ENCODE assay signal across 1 cellular context in the genomic region with DNA sequence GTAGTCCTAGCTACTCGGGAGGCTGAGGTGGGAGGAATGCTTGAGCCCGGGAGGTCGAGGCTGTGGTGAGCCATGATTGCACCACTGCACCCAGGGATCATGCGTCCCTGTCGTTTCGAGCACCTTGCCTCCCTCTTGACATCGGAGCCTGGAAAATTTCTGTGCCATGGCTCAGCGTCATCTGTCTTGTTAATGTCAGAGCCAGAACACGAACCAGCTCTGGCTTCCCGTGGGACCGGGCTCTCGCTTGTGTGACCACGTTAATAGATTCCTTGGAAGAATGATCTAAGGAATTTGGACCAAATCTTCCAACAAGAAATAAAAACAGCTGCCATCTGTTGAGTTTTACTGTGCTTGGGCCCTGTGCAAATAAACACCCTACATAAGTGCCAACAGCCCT.
TF ChIP-seq lines count a peak whose summit lies in the region.

No MANE protein-coding gene starts in this region.

TF ChIP-seq in GM23338, 12 proteins besides CTCF, POLR2A, EP300 and RAD21 (continued from another document):
- TF ChIP-seq, protein P1, sequence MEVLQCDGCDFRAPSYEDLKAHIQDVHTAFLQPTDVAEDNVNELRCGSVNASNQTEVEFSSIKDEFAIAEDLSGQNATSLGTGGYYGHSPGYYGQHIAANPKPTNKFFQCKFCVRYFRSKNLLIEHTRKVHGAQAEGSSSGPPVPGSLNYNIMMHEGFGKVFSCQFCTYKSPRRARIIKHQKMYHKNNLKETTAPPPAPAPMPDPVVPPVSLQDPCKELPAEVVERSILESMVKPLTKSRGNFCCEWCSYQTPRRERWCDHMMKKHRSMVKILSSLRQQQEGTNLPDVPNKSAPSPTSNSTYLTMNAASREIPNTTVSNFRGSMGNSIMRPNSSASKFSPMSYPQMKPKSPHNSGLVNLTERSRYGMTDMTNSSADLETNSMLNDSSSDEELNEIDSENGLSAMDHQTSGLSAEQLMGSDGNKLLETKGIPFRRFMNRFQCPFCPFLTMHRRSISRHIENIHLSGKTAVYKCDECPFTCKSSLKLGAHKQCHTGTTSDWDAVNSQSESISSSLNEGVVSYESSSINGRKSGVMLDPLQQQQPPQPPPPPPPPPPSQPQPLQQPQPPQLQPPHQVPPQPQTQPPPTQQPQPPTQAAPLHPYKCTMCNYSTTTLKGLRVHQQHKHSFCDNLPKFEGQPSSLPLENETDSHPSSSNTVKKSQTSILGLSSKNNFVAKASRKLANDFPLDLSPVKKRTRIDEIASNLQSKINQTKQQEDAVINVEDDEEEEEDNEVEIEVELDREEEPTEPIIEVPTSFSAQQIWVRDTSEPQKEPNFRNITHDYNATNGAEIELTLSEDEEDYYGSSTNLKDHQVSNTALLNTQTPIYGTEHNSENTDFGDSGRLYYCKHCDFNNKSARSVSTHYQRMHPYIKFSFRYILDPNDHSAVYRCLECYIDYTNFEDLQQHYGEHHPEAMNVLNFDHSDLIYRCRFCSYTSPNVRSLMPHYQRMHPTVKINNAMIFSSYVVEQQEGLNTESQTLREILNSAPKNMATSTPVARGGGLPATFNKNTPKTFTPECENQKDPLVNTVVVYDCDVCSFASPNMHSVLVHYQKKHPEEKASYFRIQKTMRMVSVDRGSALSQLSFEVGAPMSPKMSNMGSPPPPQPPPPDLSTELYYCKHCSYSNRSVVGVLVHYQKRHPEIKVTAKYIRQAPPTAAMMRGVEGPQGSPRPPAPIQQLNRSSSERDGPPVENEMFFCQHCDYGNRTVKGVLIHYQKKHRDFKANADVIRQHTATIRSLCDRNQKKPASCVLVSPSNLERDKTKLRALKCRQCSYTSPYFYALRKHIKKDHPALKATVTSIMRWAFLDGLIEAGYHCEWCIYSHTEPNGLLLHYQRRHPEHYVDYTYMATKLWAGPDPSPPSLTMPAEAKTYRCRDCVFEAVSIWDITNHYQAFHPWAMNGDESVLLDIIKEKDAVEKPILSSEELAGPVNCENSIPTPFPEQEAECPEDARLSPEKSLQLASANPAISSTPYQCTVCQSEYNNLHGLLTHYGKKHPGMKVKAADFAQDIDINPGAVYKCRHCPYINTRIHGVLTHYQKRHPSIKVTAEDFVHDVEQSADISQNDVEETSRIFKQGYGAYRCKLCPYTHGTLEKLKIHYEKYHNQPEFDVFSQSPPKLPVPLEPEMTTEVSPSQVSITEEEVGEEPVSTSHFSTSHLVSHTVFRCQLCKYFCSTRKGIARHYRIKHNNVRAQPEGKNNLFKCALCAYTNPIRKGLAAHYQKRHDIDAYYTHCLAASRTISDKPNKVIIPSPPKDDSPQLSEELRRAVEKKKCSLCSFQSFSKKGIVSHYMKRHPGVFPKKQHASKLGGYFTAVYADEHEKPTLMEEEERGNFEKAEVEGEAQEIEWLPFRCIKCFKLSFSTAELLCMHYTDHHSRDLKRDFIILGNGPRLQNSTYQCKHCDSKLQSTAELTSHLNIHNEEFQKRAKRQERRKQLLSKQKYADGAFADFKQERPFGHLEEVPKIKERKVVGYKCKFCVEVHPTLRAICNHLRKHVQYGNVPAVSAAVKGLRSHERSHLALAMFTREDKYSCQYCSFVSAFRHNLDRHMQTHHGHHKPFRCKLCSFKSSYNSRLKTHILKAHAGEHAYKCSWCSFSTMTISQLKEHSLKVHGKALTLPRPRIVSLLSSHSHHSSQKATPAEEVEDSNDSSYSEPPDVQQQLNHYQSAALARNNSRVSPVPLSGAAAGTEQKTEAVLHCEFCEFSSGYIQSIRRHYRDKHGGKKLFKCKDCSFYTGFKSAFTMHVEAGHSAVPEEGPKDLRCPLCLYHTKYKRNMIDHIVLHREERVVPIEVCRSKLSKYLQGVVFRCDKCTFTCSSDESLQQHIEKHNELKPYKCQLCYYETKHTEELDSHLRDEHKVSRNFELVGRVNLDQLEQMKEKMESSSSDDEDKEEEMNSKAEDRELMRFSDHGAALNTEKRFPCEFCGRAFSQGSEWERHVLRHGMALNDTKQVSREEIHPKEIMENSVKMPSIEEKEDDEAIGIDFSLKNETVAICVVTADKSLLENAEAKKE (CRISPR knock-in tag; IDR thresholded peaks at IDR 0.05) = no peak
- TF ChIP-seq, protein P2, sequence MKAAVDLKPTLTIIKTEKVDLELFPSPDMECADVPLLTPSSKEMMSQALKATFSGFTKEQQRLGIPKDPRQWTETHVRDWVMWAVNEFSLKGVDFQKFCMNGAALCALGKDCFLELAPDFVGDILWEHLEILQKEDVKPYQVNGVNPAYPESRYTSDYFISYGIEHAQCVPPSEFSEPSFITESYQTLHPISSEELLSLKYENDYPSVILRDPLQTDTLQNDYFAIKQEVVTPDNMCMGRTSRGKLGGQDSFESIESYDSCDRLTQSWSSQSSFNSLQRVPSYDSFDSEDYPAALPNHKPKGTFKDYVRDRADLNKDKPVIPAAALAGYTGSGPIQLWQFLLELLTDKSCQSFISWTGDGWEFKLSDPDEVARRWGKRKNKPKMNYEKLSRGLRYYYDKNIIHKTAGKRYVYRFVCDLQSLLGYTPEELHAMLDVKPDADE (IDR thresholded peaks at IDR 0.05) = no peak
- TF ChIP-seq NANOG (IDR thresholded peaks at IDR 0.05; ENCODE audit: borderline replicate concordance) = no peak
- no peak for TF ChIP-seq STAT1 (IDR thresholded peaks at IDR 0.05; ENCODE audit: unreplicated experiment)
- TF ChIP-seq CREB1 (CRISPR knock-in tag; IDR thresholded peaks at IDR 0.05; ENCODE audit: low read depth) = no peak
